Comparison of ENCODE assay signal across 8 cellular contexts in genomic region chr5:58891072-58891970, GRCh38.
A peak's percentile ranks its signal among the peaks of the same experiment; 100 is the strongest.
DNase-seq lines count a peak whose midpoint lies in the region; ATAC-seq and TF ChIP-seq lines count a peak whose summit lies in the region.

No MANE protein-coding gene starts in this region.

- TF ChIP-seq CTCF in GM12872 (IDR thresholded peaks at IDR 0.05; ENCODE audit: insufficient read depth, low read depth, low read length) (peak; percentile 68), Panc1 (IDR thresholded peaks at IDR 0.05) (peak; percentile 84), fibroblast of lung (conservative IDR thresholded peaks at IDR 0.05 in 1 of 2, IDR thresholded peaks at IDR 0.05 in 1 of 2; ENCODE audit: low read depth in 1 of 2, low read length in 2 of 2) (peak; percentile 70 to 71), nephron progenitor cell (IDR thresholded peaks at IDR 0.05) (peak; percentile 63)

- no peaks in the 10 kb centered on the region for H3K79me2 ChIP-seq in fibroblast of lung (ENCODE audit: control insufficient read depth, insufficient read depth, low read length)

- intact Hi-C loops in Panc1 (cut with micrococcal nuclease; ENCODE audit: unreplicated experiment), result loop anchor here (1.0 kb wide), 1 partner anchor 117 kb away; no protein-coding TSS in a partner anchor

- H3K27ac ChIP-seq in Panc1 (ENCODE audit: low read length) (no peak overlapping the region), fibroblast of lung (ENCODE audit: insufficient read depth, low read length) (peak overlapping the region; percentile 38)

- BruUV-seq in Panc1 (replicated peaks; lab: Mats Ljungman, UMichigan), result no TSS peak

- peak overlapping the region; percentile 65 for H3K4me3 Mint-ChIP-seq in nephron progenitor cell
- peak overlapping the region; percentile 43 for H3K4me3 Mint-ChIP-seq in stimulated activated naive CD8-positive, alpha-beta T cell treated with anti-CD3 and anti-CD28 coated beads, Interleukin-15, Interleukin-2, amounts not matched to agents 100 ng/mL and 50 ng/mL, for 24 hours

- H3K4me3 ChIP-seq in Panc1 (ENCODE audit: low read depth in 2 of 2, low read length in 2 of 2), result peak overlapping the region in 1 of 2 experiments; percentile 19; a peak in 1 of 4 replicates
- peak overlapping the region in 2 of 4 experiments; percentile 8 to 40 for H3K4me3 ChIP-seq in fibroblast of lung (replicated peaks in 1 of 4; ENCODE audit: control extremely low read depth in 1 of 4, insufficient read depth in 1 of 4, low read depth in 3 of 4, low read length in 4 of 4)

- peak; percentile 47 for ATAC-seq in HG03432 (IDR thresholded peaks at IDR 0.05; ENCODE audit: unreplicated experiment)
- ATAC-seq in Panc1, result peak; percentile 75; the same call in 1 of the 2 replicates
- no peak for ATAC-seq in GM18498 (IDR thresholded peaks at IDR 0.05; ENCODE audit: unreplicated experiment)

- H3K36me3 Mint-ChIP-seq in nephron progenitor cell (ENCODE audit: low read depth), result no peaks in the 10 kb centered on the region
- H3K36me3 Mint-ChIP-seq in stimulated activated naive CD8-positive, alpha-beta T cell treated with anti-CD3 and anti-CD28 coated beads, Interleukin-15, Interleukin-2, amounts not matched to agents 100 ng/mL and 50 ng/mL, for 24 hours (ENCODE audit: low read depth), result no peaks in the 10 kb centered on the region

- H4K20me1 ChIP-seq in fibroblast of lung (ENCODE audit: control insufficient read depth, extremely low read depth, insufficient read depth, low read length), result no peaks in the 10 kb centered on the region

- in situ Hi-C loops in Panc1 (cut with HindIII; ENCODE audit: low pct_unique_long_range_greater_than_20kb, low sequenced_read_pairs), result no loop called here

- H3K9ac ChIP-seq in fibroblast of lung (ENCODE audit: insufficient read depth, low read length), result peak overlapping the region; percentile 57

- H3K9me3 Mint-ChIP-seq in nephron progenitor cell, result no peaks in the 10 kb centered on the region
- no peaks in the 10 kb centered on the region for H3K9me3 Mint-ChIP-seq in stimulated activated naive CD8-positive, alpha-beta T cell treated with anti-CD3 and anti-CD28 coated beads, Interleukin-15, Interleukin-2, amounts not matched to agents 100 ng/mL and 50 ng/mL, for 24 hours

- H3K4me1 Mint-ChIP-seq in nephron progenitor cell, result peaks cover 71% of the 10 kb centered on the region
- peaks cover 29% of the 10 kb centered on the region for H3K4me1 Mint-ChIP-seq in stimulated activated naive CD8-positive, alpha-beta T cell treated with anti-CD3 and anti-CD28 coated beads, Interleukin-15, Interleukin-2, amounts not matched to agents 100 ng/mL and 50 ng/mL, for 24 hours (ENCODE audit: low read depth)

- no peaks in the 10 kb centered on the region for H3K36me3 ChIP-seq in Panc1 (ENCODE audit: control insufficient read depth, insufficient read depth, low read length)
- no peaks in the 10 kb centered on the region for H3K36me3 ChIP-seq in fibroblast of lung (ENCODE audit: control insufficient read depth, insufficient read depth, low read length)

- H3K27me3 ChIP-seq in Panc1 (ENCODE audit: control insufficient read depth, insufficient read depth, low read length), result no peaks in the 10 kb centered on the region
- no peaks in the 10 kb centered on the region for H3K27me3 ChIP-seq in fibroblast of lung (ENCODE audit: control insufficient read depth, insufficient read depth, low read length)

- peak overlapping the region; percentile 57 for H2AFZ ChIP-seq in fibroblast of lung (ENCODE audit: low read length)

- POLR2A ChIA-PET in Panc1 (lab: Charles Lee), result interaction anchor here (0.7 kb wide), 1 partner anchor 289 kb away, joined by 3 read pairs; no protein-coding TSS in a partner anchor

- H3K4me1 ChIP-seq in Panc1 (ENCODE audit: control insufficient read depth, insufficient read depth, low read length) (no peaks in the 10 kb centered on the region), fibroblast of lung (ENCODE audit: control insufficient read depth, extremely low read depth, insufficient read depth, low read length) (peaks cover 3% of the 10 kb centered on the region)

- H3K4me2 ChIP-seq in fibroblast of lung (ENCODE audit: extremely low read depth, insufficient read depth, low read length), result peak overlapping the region; percentile 55

- peak; percentile 25 for DNase-seq in Panc1 (ENCODE audit: low read depth, low spot score)
- peak; percentile 82 for DNase-seq in activated T-cell treated with anti-CD3 and anti-CD28 coated beads, Interleukin-2, amount 50 U/mL, for 48 hours
- DNase-seq in fibroblast of lung (ENCODE audit: low read depth in 2 of 2), result peak; percentile 83 to 94
- peak; percentile 73 for DNase-seq in nephron progenitor cell

- H3K27me3 Mint-ChIP-seq in nephron progenitor cell (ENCODE audit: low read depth, poor library complexity), result peaks cover 3% of the 10 kb centered on the region
- peaks cover 7% of the 10 kb centered on the region for H3K27me3 Mint-ChIP-seq in stimulated activated naive CD8-positive, alpha-beta T cell treated with anti-CD3 and anti-CD28 coated beads, Interleukin-15, Interleukin-2, amounts not matched to agents 100 ng/mL and 50 ng/mL, for 24 hours

- H3K9me3 ChIP-seq in Panc1 (ENCODE audit: control insufficient read depth, insufficient read depth, low read depth, low read length) (no peaks in the 10 kb centered on the region), fibroblast of lung (ENCODE audit: control insufficient read depth, insufficient read depth, low read depth, low read length) (no peaks in the 10 kb centered on the region)

- peak overlapping the region; percentile 90 for H3K27ac Mint-ChIP-seq in nephron progenitor cell
- peak overlapping the region; percentile 52 for H3K27ac Mint-ChIP-seq in stimulated activated naive CD8-positive, alpha-beta T cell treated with anti-CD3 and anti-CD28 coated beads, Interleukin-15, Interleukin-2, amounts not matched to agents 100 ng/mL and 50 ng/mL, for 24 hours

- CTCF ChIA-PET in Panc1 (lab: Charles Lee), result interaction anchor here (0.6 to 0.7 kb wide), 4 partner anchors 22 to 576 kb away, joined by 4 to 15 read pairs (median 4); no protein-coding TSS in a partner anchor

Comparison
In these comparisons a context has a peak if more than half of its experiments do, and no peak if none do; other contexts are left out.
1. DNase-seq: peak in every context shown above with its lines; median percentile 88 in fibroblast of lung; 82 in activated T-cell treated with anti-CD3 and anti-CD28 coated beads, Interleukin-2, amount 50 U/mL, for 48 hours; 73 in nephron progenitor cell; 25 in Panc1.